Comparison of ENCODE assay signal across 10 cellular contexts in the genomic region with DNA sequence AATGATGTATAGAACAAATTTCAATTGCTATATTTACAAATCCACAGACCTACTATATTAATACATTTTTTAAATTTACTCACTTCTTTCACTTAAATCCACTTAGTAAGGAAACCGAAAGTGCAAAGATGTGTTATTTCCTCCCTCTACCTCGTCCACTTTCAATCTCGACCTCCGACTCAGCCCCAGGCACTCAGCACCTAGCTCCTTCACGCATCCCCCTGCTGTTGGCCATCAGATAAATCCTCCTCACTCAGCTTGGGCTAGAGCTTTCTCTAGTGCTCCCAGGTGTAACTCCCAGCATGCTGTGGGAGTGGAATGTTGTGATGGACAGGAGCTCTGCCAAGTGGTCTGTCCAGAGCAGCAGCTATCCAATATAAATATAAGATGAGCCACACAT. TPM values are rescaled to one million over a fixed set of nuclear protein-coding genes. Genes with fewer than 3 reads are reported as not detected.
DNase-seq lines count a peak whose midpoint lies in the region; ATAC-seq, FAIRE-seq and TF ChIP-seq lines count a peak whose summit lies in the region.
"Had no signal": no experiment of that assay in that cellular context is flagged by ENCODE, and none has a peak within 500 bp of the region (broad histone marks: within the 10 kb centered on the region; RNA-seq: fewer than 3 reads in every experiment).

No MANE protein-coding gene starts in this region.

- H3K27ac ChIP-seq in keratinocyte (ENCODE audit: control insufficient read depth, insufficient read depth, low read length), result no peak overlapping the region

- no peak overlapping the region for H2AFZ ChIP-seq in keratinocyte (ENCODE audit: control insufficient read depth, low read length)

- no peak overlapping the region for H3K9ac ChIP-seq in keratinocyte (ENCODE audit: control insufficient read depth, extremely low read depth, insufficient read depth, low read length)

- no peak for TF ChIP-seq CTCF in keratinocyte (optimal IDR thresholded peaks at IDR 0.05 in 1 of 3, IDR thresholded peaks at IDR 0.05 in 1 of 3, conservative IDR thresholded peaks at IDR 0.05 in 1 of 3; ENCODE audit: extremely low read depth in 1 of 3, insufficient read depth in 2 of 3, low read length in 3 of 3)

- DNase-seq in keratinocyte (ENCODE audit: low read depth, low spot score), result no peak
- no peak for DNase-seq in central memory CD4-positive, alpha-beta T cell
- no peak for DNase-seq in retina
- no peak for DNase-seq in frontal cortex (ENCODE audit: low spot score in 2 of 2)
- no peak for DNase-seq in SIG-M5 (lab: John Stamatoyannopoulos, UW)
- DNase-seq: activated CD4-positive, alpha-beta T cell treated with anti-CD3 and anti-CD28 coated beads, Interleukin-2, amount 50 U/mL, for 1 hour; KG1 had no signal

- no peak for FAIRE-seq in keratinocyte (lab: Jason Lieb, UNC)
- no peak for FAIRE-seq in frontal cortex (lab: Jason Lieb, UNC)

- H3K9me1 ChIP-seq in keratinocyte (ENCODE audit: control insufficient read depth, extremely low read depth, insufficient read depth, low read length), result no peaks in the 10 kb centered on the region

- no peak overlapping the region for H3K4me3 ChIP-seq in keratinocyte (ENCODE audit: control insufficient read depth in 2 of 3, extremely low read depth in 1 of 3, insufficient read depth in 2 of 3, low read depth in 1 of 3, low read length in 3 of 3)

- peak overlapping the region; percentile 16 for H3K4me2 ChIP-seq in keratinocyte (ENCODE audit: control insufficient read depth, extremely low read depth, insufficient read depth, low read depth, low read length)

- H3K36me3 ChIP-seq in keratinocyte (ENCODE audit: control insufficient read depth in 2 of 2, extremely low read depth in 1 of 2, insufficient read depth in 2 of 2, low read length in 2 of 2), result no peaks in the 10 kb centered on the region

- no peaks in the 10 kb centered on the region for H4K20me1 ChIP-seq in keratinocyte (ENCODE audit: control insufficient read depth, extremely low read depth, insufficient read depth, low read length)

- ATAC-seq in GM19023 (IDR thresholded peaks at IDR 0.05; ENCODE audit: unreplicated experiment), result peak; percentile 89
- peak; percentile 96 for ATAC-seq in GM21786 (IDR thresholded peaks at IDR 0.05; ENCODE audit: unreplicated experiment)
- ATAC-seq in HG03457 (IDR thresholded peaks at IDR 0.05; ENCODE audit: unreplicated experiment), result peak; percentile 77

- no peaks in the 10 kb centered on the region for H3K79me2 ChIP-seq in keratinocyte (ENCODE audit: control insufficient read depth, insufficient read depth, low read length)

- dilution Hi-C loops in keratinocyte (cut with MboI; ENCODE audit: extremely low pct_ligation_motif_present, low sequenced_read_pairs), result no loop called here

- no peaks in the 10 kb centered on the region for H3K4me1 ChIP-seq in keratinocyte (ENCODE audit: control insufficient read depth, extremely low read depth, insufficient read depth, low read length)

- no peaks in the 10 kb centered on the region for H3K27me3 ChIP-seq in keratinocyte (ENCODE audit: control insufficient read depth, extremely low read depth, insufficient read depth, low read length)

- H3K9me3 ChIP-seq in keratinocyte (ENCODE audit: control insufficient read depth, low read depth, low read length), result no peaks in the 10 kb centered on the region

RNA-seq across cellular contexts. Expression of a gene that starts 26.7 kb away (rescaled TPM):
- 0.20 to 0.39 TPM (median 0.26 TPM) in 3 replicates for polyA plus RNA-seq in keratinocyte
- 3.4 TPM for polyA plus RNA-seq in keratinocyte (2011; ENCODE audit: low read depth)
- 0.27 and 0.30 TPM in 2 replicates for polyA plus RNA-seq in keratinocyte (2011; cell fraction: cytosol; rRNA removed)
- 0.61 and 0.89 TPM in 2 replicates for polyA plus RNA-seq in keratinocyte (2011; cell fraction: nucleus; rRNA removed)
- 0.25 and 2.6 TPM in 2 replicates for polyA plus RNA-seq in keratinocyte (2012; ENCODE audit: low replicate concordance)
- polyA minus RNA-seq in keratinocyte, result 0.82 to 1.6 TPM in 2 of 3 replicates, not detected in the other
- not detected for polyA minus RNA-seq in keratinocyte (2011; cell fraction: cytosol; rRNA and poly(A)+ RNA removed)
- 0.53 and 2.8 TPM in 2 replicates for polyA minus RNA-seq in keratinocyte (2011; cell fraction: nucleus; rRNA and poly(A)+ RNA removed)
- 1.6 TPM for total RNA-seq in frontal cortex

RNA-seq across cellular contexts. Expression of a gene that starts 45.0 kb away (rescaled TPM):
- 57.0 to 72.4 TPM (median 69.1 TPM) in 3 replicates for polyA plus RNA-seq in keratinocyte
- 165 TPM for polyA plus RNA-seq in keratinocyte (2011; ENCODE audit: low read depth)
- polyA plus RNA-seq in keratinocyte (2011; cell fraction: cytosol; rRNA removed), result 66.9 and 127 TPM in 2 replicates
- polyA plus RNA-seq in keratinocyte (2011; cell fraction: nucleus; rRNA removed), result 86.3 and 92.6 TPM in 2 replicates
- polyA plus RNA-seq in keratinocyte (2012; ENCODE audit: low replicate concordance), result 61.0 and 120 TPM in 2 replicates
- 45.3 to 69.1 TPM (median 46.9 TPM) in 3 replicates for polyA minus RNA-seq in keratinocyte
- 22.8 TPM for polyA minus RNA-seq in keratinocyte (2011; cell fraction: cytosol; rRNA and poly(A)+ RNA removed)
- polyA minus RNA-seq in keratinocyte (2011; cell fraction: nucleus; rRNA and poly(A)+ RNA removed), result 28.4 and 62.3 TPM in 2 replicates
- 206 TPM for total RNA-seq in frontal cortex
